Comparison of ENCODE assay signal across 7 cellular contexts in genomic region chr11:74541466-74541865, GRCh38.
"Had no signal": no experiment of that assay in that cellular context is flagged by ENCODE, and none has a peak within 500 bp of the region (broad histone marks: within the 10 kb centered on the region; RNA-seq: fewer than 3 reads in every experiment).

No MANE protein-coding gene starts in this region.

- H3K27ac Mint-ChIP-seq: GM23338, HFFc6 had no signal

- H3K4me3 Mint-ChIP-seq: GM23338, H9, HFFc6 had no signal

- DNase-seq: GM23248, GOT3, H7, H9, HCEC 1CT, HFFc6 had no signal
